1 cellular context compared by ENCODE assay signal in the genomic region with DNA sequence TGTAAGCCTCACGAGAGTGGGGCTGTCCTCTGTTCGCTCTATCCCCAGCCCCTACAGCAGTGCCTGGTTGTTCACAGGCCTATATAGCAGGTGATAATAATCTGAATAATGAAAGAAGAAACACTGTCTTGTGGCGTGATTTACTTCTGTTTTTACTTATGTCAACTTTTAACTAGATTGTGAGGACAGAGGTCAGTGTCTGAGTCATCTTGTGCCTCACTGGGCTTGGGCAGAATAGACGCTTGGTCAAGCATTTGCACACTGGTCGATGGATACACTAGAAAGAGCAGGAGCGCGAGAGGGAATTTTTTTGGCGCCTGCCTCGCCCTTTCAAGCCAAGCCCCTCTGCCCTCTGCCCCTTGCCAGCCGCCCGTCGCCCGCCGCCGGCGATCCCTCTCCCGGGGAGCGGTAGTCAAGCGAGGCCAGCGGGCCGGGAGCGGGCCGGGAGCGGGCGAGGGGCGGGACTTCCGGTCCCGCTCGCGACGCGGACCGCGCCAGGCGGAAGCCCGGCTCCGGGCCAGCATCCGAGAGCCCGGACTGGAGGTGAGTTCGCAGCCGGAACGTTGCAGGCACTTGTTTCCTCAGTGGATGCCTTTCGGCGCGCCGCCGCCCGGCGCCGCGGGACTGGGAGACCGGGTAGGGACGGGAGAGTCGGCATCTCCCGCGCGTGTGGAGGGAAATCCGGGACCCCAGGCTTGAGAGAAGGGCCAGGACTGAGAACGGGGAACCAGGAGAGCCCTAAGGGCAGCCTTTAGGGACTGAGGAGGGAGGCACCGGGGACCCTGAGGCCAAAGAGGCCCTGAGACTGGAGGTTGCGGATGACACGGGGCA.
TF ChIP-seq lines count a peak whose summit lies in the region.

A gene with protein sequence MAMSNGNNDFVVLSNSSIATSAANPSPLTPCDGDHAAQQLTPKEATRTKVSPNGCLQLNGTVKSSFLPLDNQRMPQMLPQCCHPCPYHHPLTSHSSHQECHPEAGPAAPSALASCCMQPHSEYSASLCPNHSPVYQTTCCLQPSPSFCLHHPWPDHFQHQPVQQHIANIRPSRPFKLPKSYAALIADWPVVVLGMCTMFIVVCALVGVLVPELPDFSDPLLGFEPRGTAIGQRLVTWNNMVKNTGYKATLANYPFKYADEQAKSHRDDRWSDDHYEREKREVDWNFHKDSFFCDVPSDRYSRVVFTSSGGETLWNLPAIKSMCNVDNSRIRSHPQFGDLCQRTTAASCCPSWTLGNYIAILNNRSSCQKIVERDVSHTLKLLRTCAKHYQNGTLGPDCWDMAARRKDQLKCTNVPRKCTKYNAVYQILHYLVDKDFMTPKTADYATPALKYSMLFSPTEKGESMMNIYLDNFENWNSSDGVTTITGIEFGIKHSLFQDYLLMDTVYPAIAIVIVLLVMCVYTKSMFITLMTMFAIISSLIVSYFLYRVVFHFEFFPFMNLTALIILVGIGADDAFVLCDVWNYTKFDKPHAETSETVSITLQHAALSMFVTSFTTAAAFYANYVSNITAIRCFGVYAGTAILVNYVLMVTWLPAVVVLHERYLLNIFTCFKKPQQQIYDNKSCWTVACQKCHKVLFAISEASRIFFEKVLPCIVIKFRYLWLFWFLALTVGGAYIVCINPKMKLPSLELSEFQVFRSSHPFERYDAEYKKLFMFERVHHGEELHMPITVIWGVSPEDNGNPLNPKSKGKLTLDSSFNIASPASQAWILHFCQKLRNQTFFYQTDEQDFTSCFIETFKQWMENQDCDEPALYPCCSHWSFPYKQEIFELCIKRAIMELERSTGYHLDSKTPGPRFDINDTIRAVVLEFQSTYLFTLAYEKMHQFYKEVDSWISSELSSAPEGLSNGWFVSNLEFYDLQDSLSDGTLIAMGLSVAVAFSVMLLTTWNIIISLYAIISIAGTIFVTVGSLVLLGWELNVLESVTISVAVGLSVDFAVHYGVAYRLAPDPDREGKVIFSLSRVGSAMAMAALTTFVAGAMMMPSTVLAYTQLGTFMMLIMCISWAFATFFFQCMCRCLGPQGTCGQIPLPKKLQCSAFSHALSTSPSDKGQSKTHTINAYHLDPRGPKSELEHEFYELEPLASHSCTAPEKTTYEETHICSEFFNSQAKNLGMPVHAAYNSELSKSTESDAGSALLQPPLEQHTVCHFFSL (N-terminal part only) (plus strand): TSS at position 504 of the 831 bp plus-strand sequence. CDS start 127,785 bp downstream, outside the sequence.

TF ChIP-seq in SK-N-SH, 30 proteins besides CTCF, POLR2A, EP300 and RAD21:
- TF ChIP-seq GABPA (IDR thresholded peaks at IDR 0.05; ENCODE audit: low read depth): peak; percentile 81
- TF ChIP-seq, protein P1, sequence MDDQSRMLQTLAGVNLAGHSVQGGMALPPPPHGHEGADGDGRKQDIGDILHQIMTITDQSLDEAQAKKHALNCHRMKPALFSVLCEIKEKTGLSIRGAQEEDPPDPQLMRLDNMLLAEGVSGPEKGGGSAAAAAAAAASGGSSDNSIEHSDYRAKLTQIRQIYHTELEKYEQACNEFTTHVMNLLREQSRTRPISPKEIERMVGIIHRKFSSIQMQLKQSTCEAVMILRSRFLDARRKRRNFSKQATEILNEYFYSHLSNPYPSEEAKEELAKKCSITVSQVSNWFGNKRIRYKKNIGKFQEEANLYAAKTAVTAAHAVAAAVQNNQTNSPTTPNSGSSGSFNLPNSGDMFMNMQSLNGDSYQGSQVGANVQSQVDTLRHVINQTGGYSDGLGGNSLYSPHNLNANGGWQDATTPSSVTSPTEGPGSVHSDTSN (IDR thresholded peaks at IDR 0.05): 0 out of 2 replicates have a peak, but pooled peaks have one; percentile 3
- no peak for TF ChIP-seq MEF2A (IDR thresholded peaks at IDR 0.05; ENCODE audit: borderline replicate concordance, low read depth)
- TF ChIP-seq SIN3A (IDR thresholded peaks at IDR 0.05; ENCODE audit: borderline replicate concordance, low read depth, low read length): 0 out of 2 replicates have a peak, but pooled peaks have one; percentile 5
- no peak for TF ChIP-seq SMC3 (IDR thresholded peaks at IDR 0.05; ENCODE audit: low read depth, low read length)
- TF ChIP-seq YY1 (IDR thresholded peaks at IDR 0.05; ENCODE audit: low read depth): no peak; the same call in 1 of the 2 replicates
- TF ChIP-seq FOSL2 (IDR thresholded peaks at IDR 0.05; ENCODE audit: borderline replicate concordance, low read depth): no peak; the same call in 1 of the 2 replicates
- no peak for TF ChIP-seq RFX5 (IDR thresholded peaks at IDR 0.05; ENCODE audit: low read length)
- TF ChIP-seq, protein P2, sequence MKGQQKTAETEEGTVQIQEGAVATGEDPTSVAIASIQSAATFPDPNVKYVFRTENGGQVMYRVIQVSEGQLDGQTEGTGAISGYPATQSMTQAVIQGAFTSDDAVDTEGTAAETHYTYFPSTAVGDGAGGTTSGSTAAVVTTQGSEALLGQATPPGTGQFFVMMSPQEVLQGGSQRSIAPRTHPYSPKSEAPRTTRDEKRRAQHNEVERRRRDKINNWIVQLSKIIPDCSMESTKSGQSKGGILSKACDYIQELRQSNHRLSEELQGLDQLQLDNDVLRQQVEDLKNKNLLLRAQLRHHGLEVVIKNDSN (IDR thresholded peaks at IDR 0.05; ENCODE audit: borderline replicate concordance, low read depth): no peak
- no peak for TF ChIP-seq RXRA (IDR thresholded peaks at IDR 0.05; ENCODE audit: borderline replicate concordance, low read depth)
- TF ChIP-seq TAF1 (IDR thresholded peaks at IDR 0.05; ENCODE audit: borderline replicate concordance, low read depth, low read length): peak; percentile 54; the same call in 1 of the 2 replicates
- no peak for TF ChIP-seq FOXJ3 (CRISPR knock-in tag; IDR thresholded peaks at IDR 0.05)
- TF ChIP-seq JUND (IDR thresholded peaks at IDR 0.05): no peak
- no peak for TF ChIP-seq RCOR1 (IDR thresholded peaks at IDR 0.05; ENCODE audit: low read length)
- TF ChIP-seq, protein P3, sequence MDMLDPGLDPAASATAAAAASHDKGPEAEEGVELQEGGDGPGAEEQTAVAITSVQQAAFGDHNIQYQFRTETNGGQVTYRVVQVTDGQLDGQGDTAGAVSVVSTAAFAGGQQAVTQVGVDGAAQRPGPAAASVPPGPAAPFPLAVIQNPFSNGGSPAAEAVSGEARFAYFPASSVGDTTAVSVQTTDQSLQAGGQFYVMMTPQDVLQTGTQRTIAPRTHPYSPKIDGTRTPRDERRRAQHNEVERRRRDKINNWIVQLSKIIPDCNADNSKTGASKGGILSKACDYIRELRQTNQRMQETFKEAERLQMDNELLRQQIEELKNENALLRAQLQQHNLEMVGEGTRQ (IDR thresholded peaks at IDR 0.05; ENCODE audit: borderline replicate concordance, low read depth, low read length): no peak
- no peak for TF ChIP-seq NRF1 (IDR thresholded peaks at IDR 0.05; ENCODE audit: low read depth, low read length)
- TF ChIP-seq EZH2phosphoT487 (IDR thresholded peaks at IDR 0.05; ENCODE audit: borderline replicate concordance, low read depth): no peak
- TF ChIP-seq, protein P4, sequence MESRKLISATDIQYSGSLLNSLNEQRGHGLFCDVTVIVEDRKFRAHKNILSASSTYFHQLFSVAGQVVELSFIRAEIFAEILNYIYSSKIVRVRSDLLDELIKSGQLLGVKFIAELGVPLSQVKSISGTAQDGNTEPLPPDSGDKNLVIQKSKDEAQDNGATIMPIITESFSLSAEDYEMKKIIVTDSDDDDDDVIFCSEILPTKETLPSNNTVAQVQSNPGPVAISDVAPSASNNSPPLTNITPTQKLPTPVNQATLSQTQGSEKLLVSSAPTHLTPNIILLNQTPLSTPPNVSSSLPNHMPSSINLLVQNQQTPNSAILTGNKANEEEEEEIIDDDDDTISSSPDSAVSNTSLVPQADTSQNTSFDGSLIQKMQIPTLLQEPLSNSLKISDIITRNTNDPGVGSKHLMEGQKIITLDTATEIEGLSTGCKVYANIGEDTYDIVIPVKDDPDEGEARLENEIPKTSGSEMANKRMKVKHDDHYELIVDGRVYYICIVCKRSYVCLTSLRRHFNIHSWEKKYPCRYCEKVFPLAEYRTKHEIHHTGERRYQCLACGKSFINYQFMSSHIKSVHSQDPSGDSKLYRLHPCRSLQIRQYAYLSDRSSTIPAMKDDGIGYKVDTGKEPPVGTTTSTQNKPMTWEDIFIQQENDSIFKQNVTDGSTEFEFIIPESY (IDR thresholded peaks at IDR 0.05; ENCODE audit: borderline replicate concordance, low read depth): 0 out of 2 replicates have a peak, but pooled peaks have one; percentile 29
- TF ChIP-seq, protein P5, sequence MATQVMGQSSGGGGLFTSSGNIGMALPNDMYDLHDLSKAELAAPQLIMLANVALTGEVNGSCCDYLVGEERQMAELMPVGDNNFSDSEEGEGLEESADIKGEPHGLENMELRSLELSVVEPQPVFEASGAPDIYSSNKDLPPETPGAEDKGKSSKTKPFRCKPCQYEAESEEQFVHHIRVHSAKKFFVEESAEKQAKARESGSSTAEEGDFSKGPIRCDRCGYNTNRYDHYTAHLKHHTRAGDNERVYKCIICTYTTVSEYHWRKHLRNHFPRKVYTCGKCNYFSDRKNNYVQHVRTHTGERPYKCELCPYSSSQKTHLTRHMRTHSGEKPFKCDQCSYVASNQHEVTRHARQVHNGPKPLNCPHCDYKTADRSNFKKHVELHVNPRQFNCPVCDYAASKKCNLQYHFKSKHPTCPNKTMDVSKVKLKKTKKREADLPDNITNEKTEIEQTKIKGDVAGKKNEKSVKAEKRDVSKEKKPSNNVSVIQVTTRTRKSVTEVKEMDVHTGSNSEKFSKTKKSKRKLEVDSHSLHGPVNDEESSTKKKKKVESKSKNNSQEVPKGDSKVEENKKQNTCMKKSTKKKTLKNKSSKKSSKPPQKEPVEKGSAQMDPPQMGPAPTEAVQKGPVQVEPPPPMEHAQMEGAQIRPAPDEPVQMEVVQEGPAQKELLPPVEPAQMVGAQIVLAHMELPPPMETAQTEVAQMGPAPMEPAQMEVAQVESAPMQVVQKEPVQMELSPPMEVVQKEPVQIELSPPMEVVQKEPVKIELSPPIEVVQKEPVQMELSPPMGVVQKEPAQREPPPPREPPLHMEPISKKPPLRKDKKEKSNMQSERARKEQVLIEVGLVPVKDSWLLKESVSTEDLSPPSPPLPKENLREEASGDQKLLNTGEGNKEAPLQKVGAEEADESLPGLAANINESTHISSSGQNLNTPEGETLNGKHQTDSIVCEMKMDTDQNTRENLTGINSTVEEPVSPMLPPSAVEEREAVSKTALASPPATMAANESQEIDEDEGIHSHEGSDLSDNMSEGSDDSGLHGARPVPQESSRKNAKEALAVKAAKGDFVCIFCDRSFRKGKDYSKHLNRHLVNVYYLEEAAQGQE (IDR thresholded peaks at IDR 0.05; ENCODE audit: low read depth, low read length): 0 out of 2 replicates have a peak, but pooled peaks have one; percentile 10
- TF ChIP-seq MXI1 (IDR thresholded peaks at IDR 0.05; ENCODE audit: low read depth, low read length): peak; percentile 67
- no peak for TF ChIP-seq CHD2 (IDR thresholded peaks at IDR 0.05; ENCODE audit: low read length, partially characterized antibody)
- TF ChIP-seq POLR2AphosphoS5 (IDR thresholded peaks at IDR 0.05; ENCODE audit: low read depth, low read length): no peak; the same call in 1 of the 2 replicates
- TF ChIP-seq, protein P6, sequence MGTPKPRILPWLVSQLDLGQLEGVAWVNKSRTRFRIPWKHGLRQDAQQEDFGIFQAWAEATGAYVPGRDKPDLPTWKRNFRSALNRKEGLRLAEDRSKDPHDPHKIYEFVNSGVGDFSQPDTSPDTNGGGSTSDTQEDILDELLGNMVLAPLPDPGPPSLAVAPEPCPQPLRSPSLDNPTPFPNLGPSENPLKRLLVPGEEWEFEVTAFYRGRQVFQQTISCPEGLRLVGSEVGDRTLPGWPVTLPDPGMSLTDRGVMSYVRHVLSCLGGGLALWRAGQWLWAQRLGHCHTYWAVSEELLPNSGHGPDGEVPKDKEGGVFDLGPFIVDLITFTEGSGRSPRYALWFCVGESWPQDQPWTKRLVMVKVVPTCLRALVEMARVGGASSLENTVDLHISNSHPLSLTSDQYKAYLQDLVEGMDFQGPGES (IDR thresholded peaks at IDR 0.05; ENCODE audit: low read depth, low read length): no peak
- TF ChIP-seq TEAD4 (IDR thresholded peaks at IDR 0.05; ENCODE audit: borderline replicate concordance, insufficient read depth): no peak
- no peak for TF ChIP-seq ELF1 (IDR thresholded peaks at IDR 0.05)
- TF ChIP-seq, protein P7, sequence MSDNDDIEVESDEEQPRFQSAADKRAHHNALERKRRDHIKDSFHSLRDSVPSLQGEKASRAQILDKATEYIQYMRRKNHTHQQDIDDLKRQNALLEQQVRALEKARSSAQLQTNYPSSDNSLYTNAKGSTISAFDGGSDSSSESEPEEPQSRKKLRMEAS (IDR thresholded peaks at IDR 0.05; ENCODE audit: low read depth): no peak; the same call in 1 of the 2 replicates
- no peak for TF ChIP-seq FOXM1 (IDR thresholded peaks at IDR 0.05; ENCODE audit: low read depth)
- no peak; the same call in 1 of the 2 replicates for TF ChIP-seq TCF12 (IDR thresholded peaks at IDR 0.05)
- TF ChIP-seq NFIC (IDR thresholded peaks at IDR 0.05; ENCODE audit: borderline replicate concordance): peak; percentile 28; the same call in 1 of the 2 replicates
- TF ChIP-seq GATA2 (CRISPR knock-in tag; IDR thresholded peaks at IDR 0.05): no peak
